17 cellular contexts compared by ENCODE assay signal in genomic region chr1:6157132-6157527, GRCh38. TPM values are rescaled to one million over a fixed set of nuclear protein-coding genes. Genes with fewer than 3 reads are reported as not detected.
DNase-seq lines count a peak whose midpoint lies in the region; ATAC-seq and TF ChIP-seq lines count a peak whose summit lies in the region.
"Had no signal": no experiment of that assay in that cellular context is flagged by ENCODE, and none has a peak within 500 bp of the region (broad histone marks: within the 10 kb centered on the region; RNA-seq: fewer than 3 reads in every experiment).

No MANE protein-coding gene starts in this region.

- peaks cover 2% of the 10 kb centered on the region for H3K4me1 Mint-ChIP-seq in activated naive CD8-positive, alpha-beta T cell treated with anti-CD3 and anti-CD28 coated beads, Interleukin-2, amount 10 ng/mL, durations not matched to agents 7 days and 5 days
- peaks cover 10% of the 10 kb centered on the region for H3K4me1 Mint-ChIP-seq in activated naive CD8-positive, alpha-beta T cell treated with anti-CD3 and anti-CD28 coated beads for 36 hours
- H3K4me1 Mint-ChIP-seq in HFFc6 (ENCODE audit: low read depth), result peaks cover 11% of the 10 kb centered on the region

- H3K27ac Mint-ChIP-seq in activated naive CD8-positive, alpha-beta T cell treated with anti-CD3 and anti-CD28 coated beads, Interleukin-2, amount 10 ng/mL, durations not matched to agents 7 days and 5 days, result no peak overlapping the region
- no peak overlapping the region for H3K27ac Mint-ChIP-seq in activated naive CD8-positive, alpha-beta T cell treated with anti-CD3 and anti-CD28 coated beads for 36 hours
- no peak overlapping the region for H3K27ac Mint-ChIP-seq in HFFc6
- H3K27ac Mint-ChIP-seq: activated CD4-positive, alpha-beta memory T cell treated with anti-CD3 and anti-CD28 coated beads, Interleukin-2, amount 10 ng/mL, durations not matched to agents 7 days and 5 days had no signal

- peak; percentile 19 for ATAC-seq in activated naive CD8-positive, alpha-beta T cell treated with anti-CD3 and anti-CD28 coated beads, Interleukin-2, amount 10 ng/mL, durations not matched to agents 7 days and 5 days (ENCODE audit: low read depth)
- peak; percentile 30 for ATAC-seq in foreskin keratinocyte
- ATAC-seq: gastrocnemius medialis; GM12878; naive thymus-derived CD4-positive, alpha-beta T cell had no signal

- no peak for TF ChIP-seq CTCF in foreskin keratinocyte (conservative IDR thresholded peaks at IDR 0.05)
- no peak for TF ChIP-seq CTCF in HFFc6 (IDR thresholded peaks at IDR 0.05)

- peak overlapping the region; percentile 66 for H3K27ac ChIP-seq in foreskin keratinocyte
- H3K27ac ChIP-seq in temporal lobe (ENCODE audit: low read depth, low read length), result peak overlapping the region; percentile 64
- H3K27ac ChIP-seq: adrenal gland, gastrocnemius medialis had no signal

- H3K4me1 ChIP-seq in foreskin keratinocyte, result peaks cover 17% of the 10 kb centered on the region
- H3K4me1 ChIP-seq: adrenal gland, gastrocnemius medialis had no signal

- H3K27me3 ChIP-seq in foreskin keratinocyte, result no peaks in the 10 kb centered on the region
- H3K27me3 ChIP-seq: adrenal gland had no signal

- H3K27me3 Mint-ChIP-seq in activated naive CD8-positive, alpha-beta T cell treated with anti-CD3 and anti-CD28 coated beads, Interleukin-2, amount 10 ng/mL, durations not matched to agents 7 days and 5 days, result peaks cover 5% of the 10 kb centered on the region
- H3K27me3 Mint-ChIP-seq in activated naive CD8-positive, alpha-beta T cell treated with anti-CD3 and anti-CD28 coated beads for 36 hours, result peaks cover 14% of the 10 kb centered on the region
- H3K27me3 Mint-ChIP-seq in HFFc6 (ENCODE audit: insufficient read depth), result peaks cover 43% of the 10 kb centered on the region

- no peaks in the 10 kb centered on the region for H3K36me3 Mint-ChIP-seq in activated naive CD8-positive, alpha-beta T cell treated with anti-CD3 and anti-CD28 coated beads, Interleukin-2, amount 10 ng/mL, durations not matched to agents 7 days and 5 days
- peaks cover 1% of the 10 kb centered on the region for H3K36me3 Mint-ChIP-seq in activated naive CD8-positive, alpha-beta T cell treated with anti-CD3 and anti-CD28 coated beads for 36 hours
- no peaks in the 10 kb centered on the region for H3K36me3 Mint-ChIP-seq in HFFc6 (ENCODE audit: low read depth)

- no peak overlapping the region for H3K4me3 Mint-ChIP-seq in activated naive CD8-positive, alpha-beta T cell treated with anti-CD3 and anti-CD28 coated beads, Interleukin-2, amount 10 ng/mL, durations not matched to agents 7 days and 5 days
- H3K4me3 Mint-ChIP-seq in activated naive CD8-positive, alpha-beta T cell treated with anti-CD3 and anti-CD28 coated beads for 36 hours, result no peak overlapping the region
- H3K4me3 Mint-ChIP-seq in HFFc6, result no peak overlapping the region
- H3K4me3 Mint-ChIP-seq: activated CD4-positive, alpha-beta memory T cell treated with anti-CD3 and anti-CD28 coated beads, Interleukin-2, amount 10 ng/mL, durations not matched to agents 7 days and 5 days; naive thymus-derived CD4-positive, alpha-beta T cell had no signal

- POLR2A ChIA-PET in activated naive CD8-positive, alpha-beta T cell treated with anti-CD3 and anti-CD28 coated beads, Interleukin-2, amount 10 ng/mL, durations not matched to agents 7 days and 5 days (lab: Charles Lee), result no interaction called here

- DNase-seq in activated naive CD8-positive, alpha-beta T cell treated with anti-CD3 and anti-CD28 coated beads, Interleukin-2, amount 10 ng/mL, durations not matched to agents 7 days and 5 days, result no peak
- no peak for DNase-seq in activated naive CD8-positive, alpha-beta T cell treated with anti-CD3 and anti-CD28 coated beads for 36 hours
- DNase-seq in RPMI7951 (ENCODE audit: low read depth), result peak; percentile 26
- no peak for DNase-seq in foreskin keratinocyte
- no peak for DNase-seq in NCI-H1092 (lab: John Stamatoyannopoulos, UW)
- DNase-seq in UCSD-AML1 (lab: John Stamatoyannopoulos, UW; ENCODE audit: unreplicated experiment), result no peak
- no peak for DNase-seq in HFFc6
- DNase-seq: gastrocnemius medialis, H7, MM.1S, NCI-H2029 treated with DMSO at 0.1 percent for 48 hours had no signal

- H3K9me3 Mint-ChIP-seq in activated naive CD8-positive, alpha-beta T cell treated with anti-CD3 and anti-CD28 coated beads, Interleukin-2, amount 10 ng/mL, durations not matched to agents 7 days and 5 days, result no peaks in the 10 kb centered on the region
- no peaks in the 10 kb centered on the region for H3K9me3 Mint-ChIP-seq in activated naive CD8-positive, alpha-beta T cell treated with anti-CD3 and anti-CD28 coated beads for 36 hours
- no peaks in the 10 kb centered on the region for H3K9me3 Mint-ChIP-seq in HFFc6
- H3K9me3 Mint-ChIP-seq: activated CD4-positive, alpha-beta memory T cell treated with anti-CD3 and anti-CD28 coated beads, Interleukin-2, amount 10 ng/mL, durations not matched to agents 7 days and 5 days; naive thymus-derived CD4-positive, alpha-beta T cell had no signal

RNA-seq across cellular contexts. Expression of gene CHD5, which starts 23.0 kb away (rescaled TPM):
- total RNA-seq in activated naive CD8-positive, alpha-beta T cell treated with anti-CD3 and anti-CD28 coated beads, Interleukin-2, amount 10 ng/mL, durations not matched to agents 7 days and 5 days, result under 1 TPM; 0.23 to 0.61 TPM
- total RNA-seq in activated naive CD8-positive, alpha-beta T cell treated with anti-CD3 and anti-CD28 coated beads for 36 hours, result under 1 TPM; 0.44 to 0.56 TPM
- under 0.01 TPM in 1 of 2 replicates, not detected in the other for total RNA-seq in RPMI7951 (2014; rRNA removed; shearing (Covaris generic))
- total RNA-seq in foreskin keratinocyte (0.04 and 0.10 TPM in 2 replicates), temporal lobe (35.2 TPM)
- polyA plus RNA-seq in foreskin keratinocyte, result 0.01 and 0.06 TPM in 2 replicates
- total RNA-seq in HFFc6 (2021; fragmentation: NEBNext Ultra II Directional; extraction: Animal tissue kit (Norgen Biotek cat#: 25700)), result under 1 TPM in 4 of 6 experiments, not detected in 2; 0.05 to 0.36 (median 0.16) TPM
- polyA plus RNA-seq: naive thymus-derived CD4-positive, alpha-beta T cell had no signal

RNA-seq across cellular contexts. Expression of gene RPL22, which starts 42.3 kb away (rescaled TPM):
- total RNA-seq in activated naive CD8-positive, alpha-beta T cell treated with anti-CD3 and anti-CD28 coated beads, Interleukin-2, amount 10 ng/mL, durations not matched to agents 7 days and 5 days, result 100 to 1,000 TPM; 309 to 343 TPM
- 100 to 1,000 TPM; 481 to 486 TPM for total RNA-seq in activated naive CD8-positive, alpha-beta T cell treated with anti-CD3 and anti-CD28 coated beads for 36 hours
- total RNA-seq in RPMI7951 (2014; rRNA removed; shearing (Covaris generic)), result 245 and 306 TPM in 2 replicates
- total RNA-seq in foreskin keratinocyte, result 337 and 358 TPM in 2 replicates
- polyA plus RNA-seq in foreskin keratinocyte, result 682 and 724 TPM in 2 replicates
- 313 TPM for total RNA-seq in temporal lobe
- total RNA-seq in HFFc6 (2021; fragmentation: NEBNext Ultra II Directional; extraction: Animal tissue kit (Norgen Biotek cat#: 25700)), result 100 to 1,000 TPM; 233 to 341 (median 324) TPM

RNA-seq across cellular contexts. Expression of gene RNF207, which starts 48.8 kb away (rescaled TPM):
- 1 to 10 TPM; 3.8 to 4.0 TPM for total RNA-seq in activated naive CD8-positive, alpha-beta T cell treated with anti-CD3 and anti-CD28 coated beads, Interleukin-2, amount 10 ng/mL, durations not matched to agents 7 days and 5 days
- total RNA-seq in activated naive CD8-positive, alpha-beta T cell treated with anti-CD3 and anti-CD28 coated beads for 36 hours, result 1 to 10 TPM; 5.0 to 6.2 TPM
- 4.9 and 5.0 TPM in 2 replicates for total RNA-seq in RPMI7951 (2014; rRNA removed; shearing (Covaris generic))
- 7.1 and 7.7 TPM in 2 replicates for total RNA-seq in foreskin keratinocyte
- 3.0 and 3.1 TPM in 2 replicates for polyA plus RNA-seq in foreskin keratinocyte
- 6.1 TPM for total RNA-seq in temporal lobe
- total RNA-seq in HFFc6 (2021; fragmentation: NEBNext Ultra II Directional; extraction: Animal tissue kit (Norgen Biotek cat#: 25700)), result 1 to 10 TPM; 2.0 to 5.2 (median 2.9) TPM
- total RNA-seq: OCI-LY7 had no signal

Comparison
In these comparisons a context has a peak if more than half of its experiments do, and no peak if none do; other contexts are left out.
1. RNA of gene CHD5, which starts 23.0 kb away (total RNA-seq): 35.2 TPM in temporal lobe (single experiment); 0.23 to 0.61 TPM in activated naive CD8-positive, alpha-beta T cell treated with anti-CD3 and anti-CD28 coated beads, Interleukin-2, amount 10 ng/mL, durations not matched to agents 7 days and 5 days, 0.44 to 0.56 TPM in activated naive CD8-positive, alpha-beta T cell treated with anti-CD3 and anti-CD28 coated beads for 36 hours, 0.05 to 0.36 TPM in HFFc6, under 0.01 TPM in RPMI7951 and 0.04 to 0.10 TPM in foreskin keratinocyte; every median in the first group is over 10 times any median in the second.